In genomic region chr16:694187-694862, GRCh38 we compare ENCODE assay signal across 10 cellular contexts. TPM values are rescaled to one million over a fixed set of nuclear protein-coding genes. Genes with fewer than 3 reads are reported as not detected.
DNase-seq lines count a peak whose midpoint lies in the region; ATAC-seq, FAIRE-seq and TF ChIP-seq lines count a peak whose summit lies in the region.
"Had no signal": no experiment of that assay in that cellular context is flagged by ENCODE, and none has a peak within 500 bp of the region (broad histone marks: within the 10 kb centered on the region; RNA-seq: fewer than 3 reads in every experiment).

No MANE protein-coding gene starts in this region.

- POLR2A ChIA-PET in OCI-LY7 (lab: Charles Lee), result no interaction called here

- H3K27ac Mint-ChIP-seq in activated CD4-positive, alpha-beta T cell treated with anti-CD3 and anti-CD28 coated beads, Interleukin-2, amount 10 ng/mL, durations not matched to agents 24 days and 14 days, result no peak overlapping the region
- no peak overlapping the region for H3K27ac Mint-ChIP-seq in effector memory CD8-positive, alpha-beta T cell

- peaks cover 0 to 78% (median 43%) of the 10 kb centered on the region in 7 donors for H3K27me3 ChIP-seq in spleen (replicated peaks in 1 of 7)

- in situ Hi-C loops in GM13976 (cut with MboI; ENCODE audit: low sequenced_read_pairs, unreplicated experiment), result no loop called here

- no peaks in the 10 kb centered on the region for H3K36me3 Mint-ChIP-seq in activated CD4-positive, alpha-beta T cell treated with anti-CD3 and anti-CD28 coated beads, Interleukin-2, amount 10 ng/mL, durations not matched to agents 24 days and 14 days (ENCODE audit: low read depth)
- H3K36me3 Mint-ChIP-seq in effector memory CD8-positive, alpha-beta T cell (ENCODE audit: insufficient read depth), result peaks cover 9% of the 10 kb centered on the region

- H3K4me1 Mint-ChIP-seq in activated CD4-positive, alpha-beta T cell treated with anti-CD3 and anti-CD28 coated beads, Interleukin-2, amount 10 ng/mL, durations not matched to agents 24 days and 14 days, result peaks cover 16% of the 10 kb centered on the region
- peaks cover 15 to 19% of the 10 kb centered on the region in 2 donors for H3K4me1 Mint-ChIP-seq in effector memory CD8-positive, alpha-beta T cell (ENCODE audit: low read depth in 2 of 2)

- ATAC-seq in effector memory CD8-positive, alpha-beta T cell (replicated peaks), result peak; percentile 12
- ATAC-seq in GM21515 (IDR thresholded peaks at IDR 0.05; ENCODE audit: unreplicated experiment), result no peak

- peaks cover 17% of the 10 kb centered on the region for H3K27me3 Mint-ChIP-seq in activated CD4-positive, alpha-beta T cell treated with anti-CD3 and anti-CD28 coated beads, Interleukin-2, amount 10 ng/mL, durations not matched to agents 24 days and 14 days
- no peaks in the 10 kb centered on the region for H3K27me3 Mint-ChIP-seq in effector memory CD8-positive, alpha-beta T cell

- H3K27ac ChIP-seq in OCI-LY7 (ENCODE audit: low read depth, low read length, poor library complexity, severe bottlenecking) (no peak overlapping the region), spleen (peak overlapping the region in 2 of 8 donors; percentile 56 to 73)

- peak overlapping the region; percentile 60 for H3K4me2 ChIP-seq in OCI-LY7 (ENCODE audit: low read length)

- H3K79me2 ChIP-seq in OCI-LY7 (ENCODE audit: insufficient read depth, low read depth, low read length), result 0 out of 2 replicates have a peak, but pooled peaks cover 6% of the 10 kb centered on the region

- TF ChIP-seq CTCF in OCI-LY7 (conservative IDR thresholded peaks at IDR 0.05; ENCODE audit: low read length), result no peak
- no peak for TF ChIP-seq CTCF in spleen (IDR thresholded peaks at IDR 0.05 in 8 of 11, conservative IDR thresholded peaks at IDR 0.05 in 3 of 11)
- no peak for TF ChIP-seq CTCF in GM13976 (IDR thresholded peaks at IDR 0.05; ENCODE audit: borderline replicate concordance, control extremely low read depth, extremely low read depth, insufficient read depth, missing control alignments)

- H3K4me3 ChIP-seq in OCI-LY7 (ENCODE audit: low read depth, low read length, poor library complexity, severe bottlenecking) (peak overlapping the region; percentile 40), spleen (peak overlapping the region; percentile 6 to 72 (median 46))

- H3K36me3 ChIP-seq in OCI-LY7 (ENCODE audit: insufficient read depth, low read length) (no peaks in the 10 kb centered on the region), spleen (no peaks in the 10 kb centered on the region)
- H3K36me3 ChIP-seq: adrenal gland had no signal

- H3K9me3 ChIP-seq in OCI-LY7 (ENCODE audit: low read length), result no peaks in the 10 kb centered on the region
- H3K9me3 ChIP-seq in spleen, result no peaks in the 10 kb centered on the region
- H3K9me3 ChIP-seq: adrenal gland had no signal

- H3K4me1 ChIP-seq in OCI-LY7 (ENCODE audit: insufficient read depth, low read length, poor library complexity, severe bottlenecking) (peaks cover 20% of the 10 kb centered on the region), spleen (peaks cover 19 to 50% (median 39%) of the 10 kb centered on the region in 6 donors)

- H3K9me3 Mint-ChIP-seq in activated CD4-positive, alpha-beta T cell treated with anti-CD3 and anti-CD28 coated beads, Interleukin-2, amount 10 ng/mL, durations not matched to agents 24 days and 14 days, result peaks cover 4% of the 10 kb centered on the region
- H3K9me3 Mint-ChIP-seq in effector memory CD8-positive, alpha-beta T cell, result no peaks in the 10 kb centered on the region

- intact Hi-C loops in activated CD4-positive, alpha-beta T cell treated with anti-CD3 and anti-CD28 coated beads, Interleukin-2, amount 10 ng/mL, durations not matched to agents 24 days and 14 days (cut with micrococcal nuclease), result no loop called here
- intact Hi-C loops in OCI-LY7 (cut with micrococcal nuclease; ENCODE audit: unreplicated experiment), result no loop called here
- intact Hi-C loops in spleen (cut with DNase I; ENCODE audit: low total_unique reads), result no loop called here

- H3K9me2 ChIP-seq in OCI-LY7 (ENCODE audit: insufficient read depth, low read length), result no peaks in the 10 kb centered on the region

- no peak overlapping the region for H2AFZ ChIP-seq in OCI-LY7 (ENCODE audit: low read length)

- no peak for FAIRE-seq in frontal cortex (lab: Jason Lieb, UNC)

- CTCF ChIA-PET in OCI-LY7 (lab: Charles Lee; ENCODE audit: unreplicated experiment), result no interaction called here

- no peak for DNase-seq in activated CD4-positive, alpha-beta T cell treated with anti-CD3 and anti-CD28 coated beads, Interleukin-2, amount 10 ng/mL, durations not matched to agents 24 days and 14 days
- DNase-seq in activated CD4-positive, alpha-beta T cell treated with anti-CD3 and anti-CD28 coated beads, Interleukin-2, amount 50 U/mL, for 1 hour, result no peak
- no peak for DNase-seq in OCI-LY7 (ENCODE audit: low spot score)
- DNase-seq in effector memory CD8-positive, alpha-beta T cell, result no peak
- DNase-seq in spleen, result no peak
- no peak for DNase-seq in frontal cortex (ENCODE audit: low spot score in 2 of 2)
- no peak for DNase-seq in GM13976 (ENCODE audit: low spot score)
- DNase-seq: adrenal gland, midbrain had no signal

- 2 to 11% (median 4%) methylated on average over 11 to 64 of the region's 64 CpGs for WGBS in spleen, 5 donors

- peak overlapping the region; percentile 71 for H3K4me3 Mint-ChIP-seq in activated CD4-positive, alpha-beta T cell treated with anti-CD3 and anti-CD28 coated beads, Interleukin-2, amount 10 ng/mL, durations not matched to agents 24 days and 14 days
- peak overlapping the region; percentile 73 to 86 for H3K4me3 Mint-ChIP-seq in effector memory CD8-positive, alpha-beta T cell

- BruUV-seq in OCI-LY7 (replicated peaks; lab: Mats Ljungman, UMichigan), result no TSS peak

- no peak for TF ChIP-seq POLR2A in spleen (IDR thresholded peaks at IDR 0.05)

- H4K20me1 ChIP-seq in OCI-LY7 (ENCODE audit: insufficient read depth, low read length), result no peaks in the 10 kb centered on the region

RNA-seq across cellular contexts. Expression of gene WDR24, which starts 4.1 kb away (rescaled TPM):
- total RNA-seq in activated CD4-positive, alpha-beta T cell treated with anti-CD3 and anti-CD28 coated beads, Interleukin-2, amount 10 ng/mL, durations not matched to agents 24 days and 14 days, result 22.4 and 24.1 TPM in 2 replicates
- total RNA-seq in OCI-LY7 (2014; rRNA removed; shearing (Covaris generic)), result 10.3 and 11.6 TPM in 2 replicates
- total RNA-seq in OCI-LY7 (2022), result 24.0 and 28.9 TPM in 2 replicates
- 10 to 100 TPM; 12.5 to 17.3 (median 15.5) TPM for total RNA-seq in spleen
- polyA plus RNA-seq in spleen, result 10 to 100 TPM in 1 of 3 donors, 1 to 10 TPM in 2; 6.5 to 11.4 (median 7.7) TPM
- 2.9 TPM for total RNA-seq in frontal cortex

RNA-seq across cellular contexts. Expression of gene JMJD8, which starts 10.2 kb away (rescaled TPM):
- 60.3 and 61.1 TPM in 2 replicates for total RNA-seq in activated CD4-positive, alpha-beta T cell treated with anti-CD3 and anti-CD28 coated beads, Interleukin-2, amount 10 ng/mL, durations not matched to agents 24 days and 14 days
- total RNA-seq in OCI-LY7 (2014; rRNA removed; shearing (Covaris generic)), result 70.6 and 82.3 TPM in 2 replicates
- total RNA-seq in OCI-LY7 (2022) (46.8 and 48.7 TPM in 2 replicates), spleen (10 to 100 TPM; 29.2 to 58.7 (median 38.7) TPM), frontal cortex (10.2 TPM)
- 10 to 100 TPM; 24.9 to 32.1 (median 27.2) TPM for polyA plus RNA-seq in spleen

RNA-seq across cellular contexts. Expression of gene FBXL16, which starts 11.3 kb away (rescaled TPM):
- total RNA-seq in activated CD4-positive, alpha-beta T cell treated with anti-CD3 and anti-CD28 coated beads, Interleukin-2, amount 10 ng/mL, durations not matched to agents 24 days and 14 days, result 6.4 and 6.8 TPM in 2 replicates
- 0.16 and 0.28 TPM in 2 replicates for total RNA-seq in OCI-LY7 (2014; rRNA removed; shearing (Covaris generic))
- 0.42 and 0.52 TPM in 2 replicates for total RNA-seq in OCI-LY7 (2022)
- total RNA-seq in spleen, result 1 to 10 TPM in 6 of 7 donors, under 1 TPM in 1; 0.98 to 2.6 (median 2.0) TPM
- 1 to 10 TPM in 2 of 3 donors, under 1 TPM in 1; 0.48 to 1.1 (median 1.0) TPM for polyA plus RNA-seq in spleen
- 4.5 TPM for total RNA-seq in frontal cortex

RNA-seq across cellular contexts. Expression of gene STUB1, which starts 14.1 kb away (rescaled TPM):
- total RNA-seq in activated CD4-positive, alpha-beta T cell treated with anti-CD3 and anti-CD28 coated beads, Interleukin-2, amount 10 ng/mL, durations not matched to agents 24 days and 14 days, result 90.2 and 93.8 TPM in 2 replicates
- total RNA-seq in OCI-LY7 (2014; rRNA removed; shearing (Covaris generic)), result 85.5 and 111 TPM in 2 replicates
- total RNA-seq in OCI-LY7 (2022) (72.4 and 78.6 TPM in 2 replicates), spleen (100 to 1,000 TPM in 1 of 7 donors, 10 to 100 TPM in 6; 68.9 to 101 (median 79.3) TPM), frontal cortex (77.5 TPM)
- 100 to 1,000 TPM; 102 to 160 (median 107) TPM for polyA plus RNA-seq in spleen

RNA-seq across cellular contexts. Expression of gene RHBDL1, which starts 18.9 kb away (rescaled TPM):
- total RNA-seq in activated CD4-positive, alpha-beta T cell treated with anti-CD3 and anti-CD28 coated beads, Interleukin-2, amount 10 ng/mL, durations not matched to agents 24 days and 14 days, result 1.1 and 1.2 TPM in 2 replicates
- total RNA-seq in OCI-LY7 (2014; rRNA removed; shearing (Covaris generic)), result 3.8 and 4.2 TPM in 2 replicates
- total RNA-seq in OCI-LY7 (2022) (3.6 and 4.2 TPM in 2 replicates), spleen (1 to 10 TPM in 2 of 7 donors, under 1 TPM in 5; 0.37 to 2.0 (median 0.69) TPM), frontal cortex (2.0 TPM)
- polyA plus RNA-seq in spleen, result under 1 TPM; 0.43 to 0.80 (median 0.61) TPM
